Comparison of ENCODE assay signal across 8 cellular contexts in genomic region chr16:88703486-88704309, GRCh38. TPM values are rescaled to one million over a fixed set of nuclear protein-coding genes. Genes with fewer than 3 reads are reported as not detected.
DNase-seq lines count a peak whose midpoint lies in the region; ATAC-seq and TF ChIP-seq lines count a peak whose summit lies in the region.

No MANE protein-coding gene starts in this region.

- H3K27ac ChIP-seq in breast epithelium (peak overlapping the region in 1 of 2 donors; percentile 69), upper lobe of right lung (peak overlapping the region; percentile 84), WERI-Rb-1 (no peak overlapping the region)

- H3K36me3 Mint-ChIP-seq in WTC11 (no peaks in the 10 kb centered on the region), neural crest cell (ENCODE audit: low read depth) (no peaks in the 10 kb centered on the region)

- H3K4me1 Mint-ChIP-seq in WTC11 (peaks cover 19% of the 10 kb centered on the region), neural crest cell (peaks cover 18% of the 10 kb centered on the region)

- H3K9me3 ChIP-seq in breast epithelium (no peaks in the 10 kb centered on the region), upper lobe of right lung (no peaks in the 10 kb centered on the region), WERI-Rb-1 (ENCODE audit: severe bottlenecking) (no peaks in the 10 kb centered on the region)

- H3K4me3 ChIP-seq in GM06990 (replicated peaks; ENCODE audit: low read depth, low read length), result peak overlapping the region; percentile 43
- H3K4me3 ChIP-seq in breast epithelium, result peak overlapping the region in 2 of 3 donors; percentile 7 to 41
- H3K4me3 ChIP-seq in upper lobe of right lung, result peak overlapping the region; percentile 99
- H3K4me3 ChIP-seq in WERI-Rb-1 (ENCODE audit: low read depth, low read length), result no peak overlapping the region

- H3K27ac Mint-ChIP-seq in WTC11 (peak overlapping the region; percentile 62; the same call in 1 of the 2 replicates), neural crest cell (ENCODE audit: unreplicated experiment) (no peak overlapping the region)

- H3K36me3 ChIP-seq in GM06990 (ENCODE audit: control insufficient read depth, insufficient read depth, low read length) (peaks cover 4% of the 10 kb centered on the region), breast epithelium (no peaks in the 10 kb centered on the region), upper lobe of right lung (peaks cover 12% of the 10 kb centered on the region), WERI-Rb-1 (no peaks in the 10 kb centered on the region)

- CTCF ChIA-PET in WTC11 (lab: Charles Lee), result interaction anchor here (1.0 to 6.8 kb wide), 3 partner anchors 18 to 33 kb away, joined by 3 to 46 read pairs (median 8); no protein-coding TSS in a partner anchor

- H3K27me3 Mint-ChIP-seq in WTC11 (ENCODE audit: low read depth) (no peaks in the 10 kb centered on the region), neural crest cell (ENCODE audit: low read depth) (no peaks in the 10 kb centered on the region)

- TF ChIP-seq POLR2A in breast epithelium (IDR thresholded peaks at IDR 0.05), result no peak

- ATAC-seq in WTC11 (no peak), upper lobe of right lung (peak; percentile 58), GM18511 (IDR thresholded peaks at IDR 0.05; ENCODE audit: unreplicated experiment) (no peak)

- H3K4me3 Mint-ChIP-seq in WTC11 (peak overlapping the region; percentile 84), neural crest cell (peak overlapping the region; percentile 83)

- H3K4me1 ChIP-seq in breast epithelium (peaks cover 13 to 14% of the 10 kb centered on the region in 2 donors), upper lobe of right lung (peaks cover 65% of the 10 kb centered on the region)

- H3K27me3 ChIP-seq in GM06990 (replicated peaks; ENCODE audit: control insufficient read depth, insufficient read depth, low read length), result no peaks in the 10 kb centered on the region
- no peaks in the 10 kb centered on the region for H3K27me3 ChIP-seq in breast epithelium
- H3K27me3 ChIP-seq in upper lobe of right lung, result no peaks in the 10 kb centered on the region
- H3K27me3 ChIP-seq in WERI-Rb-1 (ENCODE audit: insufficient read depth, low read depth, severe bottlenecking), result no peaks in the 10 kb centered on the region

- POLR2A ChIA-PET in WTC11 (lab: Charles Lee), result interaction anchor here (0.6 kb wide), 1 partner anchor 716 kb away, joined by 3 read pairs; no protein-coding TSS in a partner anchor

- DNase-seq in GM06990 (ENCODE audit: extremely low read depth, insufficient read length), result peak; percentile 61
- no peak for DNase-seq in WTC11 (ENCODE audit: low spot score)
- peak in 1 of 2 donors; percentile 37 for DNase-seq in breast epithelium (ENCODE audit: low spot score in 2 of 2)
- DNase-seq in neural crest cell (ENCODE audit: low read depth, low spot score), result no peak
- peak; percentile 92 for DNase-seq in upper lobe of right lung
- DNase-seq in WERI-Rb-1, result no peak
- no peak for DNase-seq in NCI-H510A (lab: John Stamatoyannopoulos, UW)

- TF ChIP-seq CTCF in GM06990 (IDR thresholded peaks at IDR 0.05; ENCODE audit: insufficient read depth, low read length, poor library complexity, severe bottlenecking), result no peak
- TF ChIP-seq CTCF in WTC11 (IDR thresholded peaks at IDR 0.05), result no peak
- TF ChIP-seq CTCF in breast epithelium (IDR thresholded peaks at IDR 0.05), result no peak
- no peak for TF ChIP-seq CTCF in neural crest cell (conservative IDR thresholded peaks at IDR 0.05)
- no peak for TF ChIP-seq CTCF in upper lobe of right lung (IDR thresholded peaks at IDR 0.05)
- no peak for TF ChIP-seq CTCF in WERI-Rb-1 (IDR thresholded peaks at IDR 0.05; ENCODE audit: low read depth, low read length)

- intact Hi-C loops in breast epithelium (cut with DNase I; ENCODE audit: low total_unique reads) (loop anchor here (10.0 kb wide), 1 partner anchor 711 kb away; no protein-coding TSS in a partner anchor), upper lobe of right lung (cut with DNase I) (no loop called here)

- no peaks in the 10 kb centered on the region for H3K9me3 Mint-ChIP-seq in WTC11
- H3K9me3 Mint-ChIP-seq in neural crest cell, result no peaks in the 10 kb centered on the region

TF ChIP-seq in WTC11, 78 proteins besides CTCF, POLR2A, EP300 and RAD21:
- TF ChIP-seq CREB1 (CRISPR knock-in tag; IDR thresholded peaks at IDR 0.05) (no peak), ZNF263 (CRISPR knock-in tag; IDR thresholded peaks at IDR 0.05; ENCODE audit: low read depth) (no peak), GRHL2 (CRISPR knock-in tag; IDR thresholded peaks at IDR 0.05; ENCODE audit: insufficient replicate concordance, severe bottlenecking) (no peak), NFYB (CRISPR knock-in tag; conservative IDR thresholded peaks at IDR 0.05; ENCODE audit: low read depth) (no peak), E2F1 (CRISPR knock-in tag; IDR thresholded peaks at IDR 0.05) (no peak), CDX4 (CRISPR knock-in tag; IDR thresholded peaks at IDR 0.05; ENCODE audit: borderline replicate concordance) (no peak), PRRX2 (CRISPR knock-in tag; IDR thresholded peaks at IDR 0.05) (no peak), ZNF423 (CRISPR knock-in tag; IDR thresholded peaks at IDR 0.05) (no peak), ATF1 (CRISPR knock-in tag; IDR thresholded peaks at IDR 0.05) (no peak), E2F4 (CRISPR knock-in tag; IDR thresholded peaks at IDR 0.05; ENCODE audit: borderline replicate concordance, low read depth) (no peak), ZNF232 (CRISPR knock-in tag; IDR thresholded peaks at IDR 0.05) (no peak), TCF7 (CRISPR knock-in tag; IDR thresholded peaks at IDR 0.05; ENCODE audit: low read depth) (no peak)
TF ChIP-seq in WTC11: peak in this region for 0.

RNA-seq across cellular contexts. Expression of gene RNF166, which starts 2.5 kb away (rescaled TPM):
- total RNA-seq in WTC11 (2021), result 38.5 to 46.2 TPM (median 40.5 TPM) in 3 replicates
- 10 to 100 TPM; 19.2 to 22.0 (median 21.9) TPM for total RNA-seq in breast epithelium
- 30.7 and 31.3 TPM in 2 replicates for total RNA-seq in neural crest cell
- 50.6 TPM for total RNA-seq in upper lobe of right lung

RNA-seq across cellular contexts. Expression of gene CTU2, which starts 2.6 kb away (rescaled TPM):
- total RNA-seq in WTC11 (2021), result 42.1 to 52.4 TPM (median 43.7 TPM) in 3 replicates
- 1 to 10 TPM; 7.3 to 8.2 (median 7.8) TPM for total RNA-seq in breast epithelium
- total RNA-seq in neural crest cell, result 27.4 and 32.1 TPM in 2 replicates
- 21.3 TPM for total RNA-seq in upper lobe of right lung

RNA-seq across cellular contexts. Expression of gene SNAI3, which starts 17.4 kb away (rescaled TPM):
- total RNA-seq in WTC11 (2021) (8.0 to 9.4 TPM (median 9.1 TPM) in 3 replicates), breast epithelium (under 1 TPM; 0.66 to 0.96 (median 0.73) TPM), neural crest cell (not detected in 2 replicates), upper lobe of right lung (7.0 TPM)

RNA-seq across cellular contexts. Expression of gene MVD, which starts 40.8 kb away (rescaled TPM):
- 96.9 to 113 TPM (median 109 TPM) in 3 replicates for total RNA-seq in WTC11 (2021)
- 10 to 100 TPM; 17.4 to 21.3 (median 19.0) TPM for total RNA-seq in breast epithelium
- 171 and 196 TPM in 2 replicates for total RNA-seq in neural crest cell
- 104 TPM for total RNA-seq in upper lobe of right lung

RNA-seq across cellular contexts. Expression of gene CYBA, which starts 52.8 kb away (rescaled TPM):
- 169 to 219 TPM (median 207 TPM) in 3 replicates for total RNA-seq in WTC11 (2021)
- 100 to 1,000 TPM; 138 to 194 (median 180) TPM for total RNA-seq in breast epithelium
- total RNA-seq in neural crest cell, result 22.0 and 22.3 TPM in 2 replicates
- 257 TPM for total RNA-seq in upper lobe of right lung

Comparison
In these comparisons a context has a peak if more than half of its experiments do, and no peak if none do; other contexts are left out.
1. DNase-seq: peak in GM06990 (single experiment) and upper lobe of right lung (single experiment); none in WTC11 (single experiment), neural crest cell (single experiment), WERI-Rb-1 (single experiment) and NCI-H510A (single experiment).